ENCODE assay signal across 20 cellular contexts in the genomic region with DNA sequence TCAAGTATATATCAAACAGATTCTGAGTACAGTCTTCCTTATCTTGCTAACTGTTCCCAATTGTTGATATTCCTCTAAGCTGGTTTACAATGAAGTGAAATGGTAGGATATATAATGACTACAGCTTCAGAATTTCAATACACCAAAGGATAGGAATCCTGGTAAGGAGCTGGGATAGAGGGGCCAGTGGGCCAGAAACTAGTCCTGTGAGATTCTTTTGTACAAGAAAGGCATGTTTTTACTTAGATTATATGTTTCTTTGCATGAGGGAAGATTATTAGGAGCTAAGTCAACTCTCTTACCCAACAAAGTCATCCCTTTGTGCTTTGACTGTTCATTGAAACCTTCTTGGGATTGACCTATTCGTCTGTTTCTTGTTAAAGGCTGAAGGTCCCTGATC.
"Had no signal": no experiment of that assay in that cellular context is flagged by ENCODE, and none has a peak within 500 bp of the region (broad histone marks: within the 10 kb centered on the region; RNA-seq: fewer than 3 reads in every experiment).

No MANE protein-coding gene starts in this region.

- H3K27me3 ChIP-seq: dorsolateral prefrontal cortex, esophagus squamous epithelium, foreskin keratinocyte, gastroesophageal sphincter, heart left ventricle, left lung had no signal

- H3K4me1 ChIP-seq: foreskin keratinocyte had no signal

- H3K36me3 ChIP-seq: esophagus squamous epithelium, gastroesophageal sphincter, heart left ventricle, left lung had no signal

- H3K9me3 ChIP-seq: esophagus squamous epithelium, gastroesophageal sphincter, heart left ventricle, left lung had no signal

- H3K27ac ChIP-seq: coronary artery, epithelial cell of prostate, esophagus squamous epithelium, foreskin keratinocyte, gastroesophageal sphincter, heart left ventricle, left lung had no signal

- DNase-seq: dermis blood vessel endothelial cell; dorsolateral prefrontal cortex; effector CD4-positive, alpha-beta T cell; effector memory CD4-positive, alpha-beta T cell; erythroblast; esophagus squamous epithelium; foreskin keratinocyte; heart left ventricle; hippocampal formation; left cardiac atrium; left lung; left ventricle myocardium superior; mammary epithelial cell; mesenchymal stem cell; midbrain; naive thymus-derived CD4-positive, alpha-beta T cell had no signal

- H3K4me3 ChIP-seq: coronary artery, dorsolateral prefrontal cortex, esophagus squamous epithelium, gastroesophageal sphincter, heart left ventricle, left lung, lung had no signal
